In genomic region chr5:72410896-72411295, GRCh38 we compare ENCODE assay signal across 13 cellular contexts.
A peak's percentile ranks its signal among the peaks of the same experiment; 100 is the strongest.
DNase-seq lines count a peak whose midpoint lies in the region; FAIRE-seq and TF ChIP-seq lines count a peak whose summit lies in the region.
"Had no signal": no experiment of that assay in that cellular context is flagged by ENCODE, and none has a peak within 500 bp of the region (broad histone marks: within the 10 kb centered on the region; RNA-seq: fewer than 3 reads in every experiment).

No MANE protein-coding gene starts in this region.

- no peak overlapping the region for H3K27ac Mint-ChIP-seq in astrocyte (ENCODE audit: unreplicated experiment)

- H3K4me3 Mint-ChIP-seq in astrocyte (ENCODE audit: unreplicated experiment): no peak overlapping the region

- H3K4me1 ChIP-seq in astrocyte (ENCODE audit: insufficient read depth, low read length) (peaks cover 10% of the 10 kb centered on the region), skeletal muscle satellite cell (ENCODE audit: control insufficient read depth, insufficient read depth, low read length) (peaks cover 30% of the 10 kb centered on the region), stomach (peaks cover 0 to 6% (median 0%) of the 10 kb centered on the region in 4 donors)
- H3K4me1 ChIP-seq: BLaER1 treated with 17β-estradiol and CSF1 and Interleukin-3, amounts not matched to agents 10 nM and 100 nM had no signal

- DNase-seq in HCEC 1CT: peak; percentile 53
- DNase-seq in astrocyte (ENCODE audit: low read depth): no peak
- DNase-seq in fibroblast of the aortic adventitia (ENCODE audit: low read depth): peak; percentile 52
- DNase-seq in T-helper 1 cell: no peak
- DNase-seq in SW480 (ENCODE audit: low spot score): no peak
- DNase-seq in stomach: no peak
- DNase-seq: H7, NCI-H1436, NCI-H2081 treated with DMSO at 0.1 percent for 48 hours, NCI-H2227 treated with DMSO at 0.1 percent for 48 hours, NCI-H526 treated with DMSO at 0.1 percent for 48 hours had no signal

- no peaks in the 10 kb centered on the region for H3K36me3 Mint-ChIP-seq in astrocyte (ENCODE audit: low read depth, unreplicated experiment)

- H3K9me3 ChIP-seq in astrocyte (ENCODE audit: insufficient read depth, low read depth, low read length) (no peaks in the 10 kb centered on the region), skeletal muscle satellite cell (replicated peaks; ENCODE audit: low read length) (no peaks in the 10 kb centered on the region), stomach (no peaks in the 10 kb centered on the region)

- H3K4me2 ChIP-seq in astrocyte (ENCODE audit: low read length) (no peak overlapping the region), skeletal muscle satellite cell (ENCODE audit: low read length) (no peak overlapping the region)
- H3K4me2 ChIP-seq: BLaER1 treated with 17β-estradiol and CSF1 and Interleukin-3, amounts not matched to agents 10 nM and 100 nM had no signal

- H3K4me3 ChIP-seq in astrocyte (ENCODE audit: insufficient read depth, low read depth, low read length) (no peak overlapping the region), fibroblast of the aortic adventitia (ENCODE audit: low read depth, low read length) (no peak overlapping the region), skeletal muscle satellite cell (ENCODE audit: low read length) (no peak overlapping the region), stomach (no peak overlapping the region)
- H3K4me3 ChIP-seq: BLaER1 treated with 17β-estradiol and CSF1 and Interleukin-3, amounts not matched to agents 10 nM and 100 nM had no signal

- H2AFZ ChIP-seq in astrocyte (ENCODE audit: low read depth, low read length): no peak overlapping the region

- intact Hi-C loops in stomach (cut with DNase I; ENCODE audit: low total_unique reads): no loop called here

- WGBS in stomach, 5 donors: 66 to 83% (median 77%) methylated on average over 4 of the region's 4 CpGs

- TF ChIP-seq EP300 in stomach (IDR thresholded peaks at IDR 0.05): no peak

- H3K27me3 Mint-ChIP-seq in astrocyte (ENCODE audit: low read depth, unreplicated experiment): no peaks in the 10 kb centered on the region

- TF ChIP-seq CTCF in astrocyte (IDR thresholded peaks at IDR 0.05; ENCODE audit: insufficient read depth, low read depth, low read length) (no peak), fibroblast of the aortic adventitia (IDR thresholded peaks at IDR 0.05; ENCODE audit: insufficient read depth, low read length) (no peak), stomach (IDR thresholded peaks at IDR 0.05) (no peak)

- H3K27ac ChIP-seq in astrocyte (ENCODE audit: low read depth, low read length): no peak overlapping the region
- no peak overlapping the region for H3K27ac ChIP-seq in stomach
- H3K27ac ChIP-seq: BLaER1 treated with 17β-estradiol and CSF1 and Interleukin-3, amounts not matched to agents 10 nM and 100 nM had no signal

- H3K4me1 Mint-ChIP-seq in astrocyte (ENCODE audit: low read depth, unreplicated experiment): peaks cover 5% of the 10 kb centered on the region

- FAIRE-seq in astrocyte (lab: Jason Lieb, UNC): peak; percentile 65

- H4K20me1 ChIP-seq in astrocyte (ENCODE audit: insufficient read depth, low read length): no peaks in the 10 kb centered on the region
- H4K20me1 ChIP-seq: BLaER1 treated with 17β-estradiol and CSF1 and Interleukin-3, amounts not matched to agents 10 nM and 100 nM had no signal

- H3K9me3 Mint-ChIP-seq in astrocyte (ENCODE audit: unreplicated experiment): no peaks in the 10 kb centered on the region

- H3K79me2 ChIP-seq in astrocyte (ENCODE audit: insufficient read depth, low read length): no peaks in the 10 kb centered on the region

- H3K27me3 ChIP-seq in astrocyte (ENCODE audit: insufficient read depth, low read length): no peaks in the 10 kb centered on the region
- no peaks in the 10 kb centered on the region for H3K27me3 ChIP-seq in skeletal muscle satellite cell (ENCODE audit: control insufficient read depth, insufficient read depth, low read length)
- no peaks in the 10 kb centered on the region for H3K27me3 ChIP-seq in stomach
- H3K27me3 ChIP-seq: BLaER1 treated with 17β-estradiol and CSF1 and Interleukin-3, amounts not matched to agents 10 nM and 100 nM had no signal

- H3K9ac ChIP-seq in astrocyte (ENCODE audit: low read length) (no peak overlapping the region), skeletal muscle satellite cell (ENCODE audit: low read depth, low read length) (peak overlapping the region; percentile 70)
- H3K9ac ChIP-seq: BLaER1 treated with 17β-estradiol and CSF1 and Interleukin-3, amounts not matched to agents 10 nM and 100 nM had no signal

- H3K36me3 ChIP-seq in astrocyte (ENCODE audit: insufficient read depth, low read length): no peaks in the 10 kb centered on the region
- H3K36me3 ChIP-seq in skeletal muscle satellite cell (ENCODE audit: insufficient read depth, low read length): no peaks in the 10 kb centered on the region
- no peaks in the 10 kb centered on the region for H3K36me3 ChIP-seq in stomach
- H3K36me3 ChIP-seq: BLaER1 treated with 17β-estradiol and CSF1 and Interleukin-3, amounts not matched to agents 10 nM and 100 nM had no signal

- TF ChIP-seq POLR2A in stomach (IDR thresholded peaks at IDR 0.05): no peak

Comparison
In these comparisons a context has a peak if more than half of its experiments do, and no peak if none do; other contexts are left out.
1. DNase-seq: peak in HCEC 1CT (single experiment) and fibroblast of the aortic adventitia (single experiment); none in astrocyte (single experiment), T-helper 1 cell (0 of 5), SW480 (single experiment) and stomach (single experiment).